Comparison of ENCODE assay signal across 16 cellular contexts in genomic region chr13:37306778-37307544, GRCh38.
DNase-seq lines count a peak whose midpoint lies in the region; ATAC-seq and TF ChIP-seq lines count a peak whose summit lies in the region.
"Had no signal": no experiment of that assay in that cellular context is flagged by ENCODE, and none has a peak within 500 bp of the region (broad histone marks: within the 10 kb centered on the region; RNA-seq: fewer than 3 reads in every experiment).

No MANE protein-coding gene starts in this region.

- no peaks in the 10 kb centered on the region for H3K9me3 ChIP-seq in stomach
- H3K9me3 ChIP-seq: right atrium auricular region, upper lobe of left lung had no signal

- no peak overlapping the region for H3K4me3 Mint-ChIP-seq in osteocyte (ENCODE audit: unreplicated experiment)
- H3K4me3 Mint-ChIP-seq: activated T-cell treated with anti-CD3 and anti-CD28 coated beads, Interleukin-2, amount 50 U/mL, for 24 hours; mesothelial cell of epicardium had no signal

- H3K9me3 Mint-ChIP-seq in osteocyte (ENCODE audit: unreplicated experiment) = no peaks in the 10 kb centered on the region
- H3K9me3 Mint-ChIP-seq: mesothelial cell of epicardium had no signal

- intact Hi-C loops in stomach (cut with DNase I; ENCODE audit: low total_unique reads) = no loop called here

- no peaks in the 10 kb centered on the region for H3K27me3 Mint-ChIP-seq in osteocyte (ENCODE audit: unreplicated experiment)
- H3K27me3 Mint-ChIP-seq: activated T-cell treated with anti-CD3 and anti-CD28 coated beads, Interleukin-2, amount 50 U/mL, for 24 hours had no signal

- no peaks in the 10 kb centered on the region for H3K36me3 ChIP-seq in stomach
- H3K36me3 ChIP-seq: right atrium auricular region, upper lobe of left lung had no signal

- TF ChIP-seq POLR2A in stomach (IDR thresholded peaks at IDR 0.05) = no peak

- no peaks in the 10 kb centered on the region for H3K27me3 ChIP-seq in stomach
- H3K27me3 ChIP-seq: right atrium auricular region, upper lobe of left lung had no signal

- H3K4me1 Mint-ChIP-seq in osteocyte (ENCODE audit: unreplicated experiment) = peaks cover 25% of the 10 kb centered on the region

- H3K36me3 Mint-ChIP-seq in osteocyte (ENCODE audit: unreplicated experiment) = no peaks in the 10 kb centered on the region
- H3K36me3 Mint-ChIP-seq: mesothelial cell of epicardium had no signal

- no peak overlapping the region for H3K27ac ChIP-seq in stomach
- H3K27ac ChIP-seq: right atrium auricular region, upper lobe of left lung had no signal

- no peak for TF ChIP-seq EP300 in stomach (IDR thresholded peaks at IDR 0.05)

- ATAC-seq in GM18502 (IDR thresholded peaks at IDR 0.05; ENCODE audit: poor library complexity, unreplicated experiment) = no peak

- peak overlapping the region; percentile 61 for H3K27ac Mint-ChIP-seq in osteocyte (ENCODE audit: unreplicated experiment)
- H3K27ac Mint-ChIP-seq: activated T-cell treated with anti-CD3 and anti-CD28 coated beads, Interleukin-2, amount 50 U/mL, for 24 hours; mesothelial cell of epicardium had no signal

- 76 to 83% (median 80%) methylated on average over 4 of the region's 4 CpGs for WGBS in stomach, 5 donors

- H3K4me1 ChIP-seq in stomach = no peaks in the 10 kb centered on the region
- H3K4me1 ChIP-seq: right atrium auricular region, upper lobe of left lung had no signal

- DNase-seq in ELR (ENCODE audit: low read depth) (peak; percentile 95), RPMI7951 (ENCODE audit: low read depth) (peak; percentile 96), epidermal melanocyte (ENCODE audit: insufficient read length, low spot score) (peak; percentile 29), osteocyte (ENCODE audit: extremely low spot score, unreplicated experiment) (no peak), DMS53 treated with DMSO at 0.1 percent for 48 hours (lab: John Stamatoyannopoulos, UW; ENCODE audit: unreplicated experiment) (no peak), stomach (no peak)
- DNase-seq in activated CD4-positive, alpha-beta T cell treated with anti-CD3 and anti-CD28 coated beads, Interleukin-2, amount 50 U/mL, for 4 hours = no peak
- DNase-seq: activated T-cell treated with anti-CD3 and anti-CD28 coated beads, Interleukin-2, amount 50 U/mL, for 24 hours; cerebellar nuclear complex; DMS 273 treated with DMSO at 0.1 percent for 48 hours; hypothalamus; NCI-H187; upper lobe of left lung had no signal

- no peak for TF ChIP-seq CTCF in osteocyte (IDR thresholded peaks at IDR 0.05)
- no peak for TF ChIP-seq CTCF in stomach (IDR thresholded peaks at IDR 0.05)

- H3K4me3 ChIP-seq in stomach = no peak overlapping the region
- H3K4me3 ChIP-seq: right atrium auricular region, upper lobe of left lung had no signal

Comparison
In these comparisons a context has a peak if more than half of its experiments do, and no peak if none do; other contexts are left out.
1. DNase-seq: peak in ELR (single experiment), RPMI7951 (single experiment) and epidermal melanocyte (single experiment); none in osteocyte (single experiment), activated CD4-positive, alpha-beta T cell treated with anti-CD3 and anti-CD28 coated beads, Interleukin-2, amount 50 U/mL, for 4 hours (0 of 2), DMS53 treated with DMSO at 0.1 percent for 48 hours (single experiment) and stomach (single experiment).